ENCODE assay signal across 9 cellular contexts in genomic region chr11:106098893-106099553, GRCh38.
"Had no signal": no experiment of that assay in that cellular context is flagged by ENCODE, and none has a peak within 500 bp of the region (broad histone marks: within the 10 kb centered on the region; RNA-seq: fewer than 3 reads in every experiment).

No MANE protein-coding gene starts in this region.

- H3K4me1 Mint-ChIP-seq: IgD-negative memory B cell had no signal

- H3K9ac ChIP-seq: KMS-11 had no signal

- H3K4me3 Mint-ChIP-seq: GM23338, H9, IgD-negative memory B cell had no signal

- H3K4me2 ChIP-seq: GM23338, KMS-11 had no signal

- H3K4me3 ChIP-seq: GM23338 had no signal

- DNase-seq: H9, HCEC 1CT, KBM-7 had no signal

- ATAC-seq: GM23338 had no signal

- FAIRE-seq: H1, H54, HTR-8/SVneo had no signal

- H3K27ac ChIP-seq: KMS-11 had no signal

- H2AFZ ChIP-seq: GM23338 had no signal

- H3K27me3 Mint-ChIP-seq: IgD-negative memory B cell had no signal

- H3K27ac Mint-ChIP-seq: GM23338, H9, IgD-negative memory B cell had no signal

- H3K9me3 Mint-ChIP-seq: GM23338, H9 had no signal
